Comparison of ENCODE assay signal across 8 cellular contexts in genomic region chr4:86223472-86223871, GRCh38.
DNase-seq lines count a peak whose midpoint lies in the region; ATAC-seq, FAIRE-seq and TF ChIP-seq lines count a peak whose summit lies in the region.

No MANE protein-coding gene starts in this region.

- DNase-seq in D721Med (ENCODE audit: insufficient read length, low spot score) (no peak), H1 (ENCODE audit: low read depth in 1 of 2, low spot score in 2 of 2) (peak; percentile 66 to 79), activated gamma-delta T cell (lab: John Stamatoyannopoulos, UW) (no peak), MV-4-11 (lab: John Stamatoyannopoulos, UW) (no peak), T-helper 9 cell (no peak), NCI-H2029 (lab: John Stamatoyannopoulos, UW) (no peak)

- TF ChIP-seq CTCF in D721Med (IDR thresholded peaks at IDR 0.05; ENCODE audit: insufficient read depth, missing control alignments) (peak; percentile 9), KMS-11 (conservative IDR thresholded peaks at IDR 0.05; ENCODE audit: low read depth, low read length) (peak; percentile 83), H1 (IDR thresholded peaks at IDR 0.05; ENCODE audit: control extremely low read depth in 1 of 3, insufficient read depth in 1 of 3, low read depth in 1 of 3, low read length in 3 of 3) (peak; percentile 69 to 99 (median 90))

- FAIRE-seq in D721Med (lab: Jason Lieb, UNC) (no peak), H1 (lab: Jason Lieb, UNC) (peak; percentile 97)

- H3K27me3 ChIP-seq in KMS-11 (ENCODE audit: insufficient read depth, low read depth) (no peaks in the 10 kb centered on the region), H1 (replicated peaks in 1 of 4; ENCODE audit: control insufficient read depth in 3 of 4, extremely low read depth in 1 of 4, insufficient read depth in 3 of 4, low read length in 3 of 4) (no peaks in the 10 kb centered on the region)

- H2BK120ac ChIP-seq in H1 (replicated peaks; ENCODE audit: low read depth, low read length) = no peak overlapping the region

- no peak overlapping the region for H2BK15ac ChIP-seq in H1 (ENCODE audit: low read length)

- no peak overlapping the region for H3K56ac ChIP-seq in H1 (replicated peaks; ENCODE audit: insufficient read length, low read depth, low read length)

- no peak overlapping the region for H2BK5ac ChIP-seq in H1 (ENCODE audit: low read depth, low read length)

- H4K20me1 ChIP-seq in KMS-11 (ENCODE audit: insufficient read depth) (no peaks in the 10 kb centered on the region), H1 (replicated peaks in 1 of 2; ENCODE audit: control insufficient read depth in 1 of 2, insufficient read depth in 2 of 2, low read length in 2 of 2) (no peaks in the 10 kb centered on the region)

- TF ChIP-seq EP300 in H1 (IDR thresholded peaks at IDR 0.05; ENCODE audit: borderline replicate concordance in 1 of 2, low read depth in 2 of 2, low read length in 2 of 2) = no peak

- ATAC-seq in GM21423 (IDR thresholded peaks at IDR 0.05; ENCODE audit: unreplicated experiment) = peak; percentile 84

- H3K27ac ChIP-seq in KMS-11 (no peak overlapping the region), H1 (ENCODE audit: low read depth, low read length) (no peak overlapping the region)

- H4K5ac ChIP-seq in H1 (ENCODE audit: insufficient read length, low read depth, low read length) = no peak overlapping the region

- no peak overlapping the region for H3K14ac ChIP-seq in H1 (ENCODE audit: insufficient read length)

- H3K4ac ChIP-seq in H1 (replicated peaks; ENCODE audit: insufficient read length, low read depth, low read length) = no peak overlapping the region

- TF ChIP-seq POLR2A in H1 (IDR thresholded peaks at IDR 0.05; ENCODE audit: control extremely low read depth in 1 of 2, low read depth in 2 of 2, low read length in 2 of 2) = no peak

- H2AK5ac ChIP-seq in H1 (ENCODE audit: low read depth, low read length) = no peak overlapping the region

- H3K36me3 ChIP-seq in KMS-11 (ENCODE audit: insufficient read depth) (no peaks in the 10 kb centered on the region), H1 (ENCODE audit: control insufficient read depth in 2 of 4, insufficient read depth in 4 of 4, low read length in 3 of 4) (no peaks in the 10 kb centered on the region)

- H3K9ac ChIP-seq in KMS-11 = no peak overlapping the region
- no peak overlapping the region for H3K9ac ChIP-seq in H1 (replicated peaks in 1 of 4; ENCODE audit: extremely low read depth in 1 of 4, low read depth in 3 of 4, low read length in 3 of 4)

- H3K23ac ChIP-seq in H1 (ENCODE audit: insufficient read length) = no peak overlapping the region

- peaks cover 4% of the 10 kb centered on the region for H3K4me1 ChIP-seq in KMS-11 (ENCODE audit: low read depth, poor library complexity, severe bottlenecking)
- peaks cover 0 to 3% (median 0%) of the 10 kb centered on the region in 4 experiments; a peak in 2 of 7 replicates for H3K4me1 ChIP-seq in H1 (replicated peaks in 1 of 4; ENCODE audit: control insufficient read depth in 3 of 4, insufficient read depth in 4 of 4, low read length in 3 of 4)

- 58% methylated on average over 3 of the region's 3 CpGs; no CpG with 5 or more reads in 1 of the 2 experiments for WGBS in H1 (ENCODE audit: extremely low coverage in 1 of 2, insufficient coverage in 1 of 2, insufficient read length in 1 of 2, insufficient replicate concordance in 2 of 2, low coverage in 1 of 2, low lambda C conversion rate in 2 of 2, missing lambda C conversion rate in 1 of 2), 2 experiments

- H3K79me1 ChIP-seq in H1 (ENCODE audit: low read depth, low read length) = no peaks in the 10 kb centered on the region

- no peaks in the 10 kb centered on the region for H3K79me2 ChIP-seq in KMS-11 (ENCODE audit: insufficient read depth, low read depth)
- no peaks in the 10 kb centered on the region for H3K79me2 ChIP-seq in H1 (ENCODE audit: control insufficient read depth in 1 of 2, insufficient read depth in 2 of 2, low read length in 2 of 2)

- no peak overlapping the region for H4K8ac ChIP-seq in H1 (ENCODE audit: extremely low read depth, insufficient read depth, low read length)

- no peak overlapping the region for H2BK12ac ChIP-seq in H1 (ENCODE audit: low read depth, low read length)

- no peak overlapping the region for H3K4me3 ChIP-seq in KMS-11 (IDR thresholded peaks at IDR 0.05; ENCODE audit: insufficient read depth, low read depth, low read length)
- H3K4me3 ChIP-seq in H1 (ENCODE audit: extremely low read depth in 1 of 4, insufficient read depth in 2 of 4, low read depth in 3 of 4, low read length in 4 of 4) = no peak overlapping the region

- H3K18ac ChIP-seq in H1 (ENCODE audit: extremely low read depth, low read length) = no peak overlapping the region

- H3K4me2 ChIP-seq in KMS-11 (no peak overlapping the region), H1 (ENCODE audit: insufficient read depth in 1 of 2, low read depth in 2 of 2, low read length in 2 of 2) (no peak overlapping the region)

- H3K9me3 ChIP-seq in H1 (ENCODE audit: insufficient read depth in 2 of 2, low read depth in 1 of 2, low read length in 1 of 2) = peaks cover 0 to 3% of the 10 kb centered on the region in 2 experiments; a peak in 1 of 4 replicates

- peak; percentile 87 to 91 for TF ChIP-seq RAD21 in H1 (IDR thresholded peaks at IDR 0.05 in 1 of 2, conservative IDR thresholded peaks at IDR 0.05 in 1 of 2; ENCODE audit: low read depth in 2 of 2, low read length in 2 of 2)

- no peaks in the 10 kb centered on the region for H3K23me2 ChIP-seq in H1 (ENCODE audit: low read depth, low read length)

- H2AFZ ChIP-seq in KMS-11 (ENCODE audit: low read depth) (no peak overlapping the region), H1 (ENCODE audit: low read length) (peak overlapping the region; percentile 17; the same call in 1 of the 2 replicates)

- no peak overlapping the region for H4K91ac ChIP-seq in H1 (replicated peaks; ENCODE audit: insufficient read length, low read length)

- POLR2A ChIA-PET in H1 (lab: Charles Lee; ENCODE audit: partially characterized antibody) = no interaction called here

- H2BK20ac ChIP-seq in H1 (ENCODE audit: low read length) = peak overlapping the region; percentile 53; the same call in 1 of the 2 replicates

- CTCF ChIA-PET in H1 (lab: Charles Lee; ENCODE audit: partially characterized antibody) = interaction anchor here (0.6 to 3.0 kb wide), 37 partner anchors 9 to 492 kb away, joined by 3 to 11 read pairs (median 3); no protein-coding TSS in a partner anchor

TF ChIP-seq in H1, 55 proteins besides CTCF, POLR2A, EP300 and RAD21:
- TF ChIP-seq MAFK (IDR thresholded peaks at IDR 0.05; ENCODE audit: low read depth, low read length) = no peak
- TF ChIP-seq KDM1A (IDR thresholded peaks at IDR 0.05; ENCODE audit: borderline replicate concordance, low read length) = peak; percentile 66; the same call in 1 of the 2 replicates

Comparison
In these comparisons a context has a peak if more than half of its experiments do, and no peak if none do; other contexts are left out.
1. DNase-seq: peak in H1 (2 of 2); none in D721Med (single experiment), activated gamma-delta T cell (single experiment), MV-4-11 (single experiment), T-helper 9 cell (single experiment) and NCI-H2029 (single experiment).
2. CTCF ChIP-seq: peak in every context shown above with its lines; median percentile 90 in H1; 83 in KMS-11; 9 in D721Med.